In the genomic region with DNA sequence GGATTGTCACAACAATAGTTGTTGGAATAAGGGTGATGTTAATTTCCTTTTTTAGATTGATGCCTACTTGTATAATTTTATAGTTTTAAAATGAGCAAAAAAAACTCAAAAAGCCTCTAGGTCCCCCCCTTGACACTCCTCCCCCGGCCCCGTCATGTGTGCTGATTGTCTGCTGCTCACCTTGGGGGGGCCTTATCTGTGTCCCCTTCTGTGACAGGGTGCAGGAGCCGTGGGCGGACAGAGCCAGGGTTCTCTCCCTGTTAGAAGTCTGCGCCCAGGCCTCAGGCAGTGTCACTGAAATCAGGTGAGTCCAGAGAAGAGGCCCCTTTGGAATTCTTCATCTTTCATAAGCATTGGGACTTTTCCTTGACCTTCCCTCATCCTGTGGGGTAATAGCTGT, we compare ENCODE assay signal across 1 cellular context.
TF ChIP-seq lines count a peak whose summit lies in the region.

No MANE protein-coding gene starts in this region.

TF ChIP-seq in K562, 482 proteins besides CTCF, POLR2A, EP300 and RAD21 (continued from another document):
- TF ChIP-seq, protein P1, sequence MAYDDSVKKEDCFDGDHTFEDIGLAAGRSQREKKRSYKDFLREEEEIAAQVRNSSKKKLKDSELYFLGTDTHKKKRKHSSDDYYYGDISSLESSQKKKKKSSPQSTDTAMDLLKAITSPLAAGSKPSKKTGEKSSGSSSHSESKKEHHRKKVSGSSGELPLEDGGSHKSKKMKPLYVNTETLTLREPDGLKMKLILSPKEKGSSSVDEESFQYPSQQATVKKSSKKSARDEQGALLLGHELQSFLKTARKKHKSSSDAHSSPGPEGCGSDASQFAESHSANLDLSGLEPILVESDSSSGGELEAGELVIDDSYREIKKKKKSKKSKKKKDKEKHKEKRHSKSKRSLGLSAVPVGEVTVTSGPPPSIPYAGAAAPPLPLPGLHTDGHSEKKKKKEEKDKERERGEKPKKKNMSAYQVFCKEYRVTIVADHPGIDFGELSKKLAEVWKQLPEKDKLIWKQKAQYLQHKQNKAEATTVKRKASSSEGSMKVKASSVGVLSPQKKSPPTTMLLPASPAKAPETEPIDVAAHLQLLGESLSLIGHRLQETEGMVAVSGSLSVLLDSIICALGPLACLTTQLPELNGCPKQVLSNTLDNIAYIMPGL (CRISPR knock-in tag; IDR thresholded peaks at IDR 0.05) = no peak
- no peak for TF ChIP-seq ZSCAN29 (IDR thresholded peaks at IDR 0.05)
- TF ChIP-seq MEF2A (IDR thresholded peaks at IDR 0.05; ENCODE audit: control insufficient read depth, low read depth, low read length) = no peak
- TF ChIP-seq, protein P2, sequence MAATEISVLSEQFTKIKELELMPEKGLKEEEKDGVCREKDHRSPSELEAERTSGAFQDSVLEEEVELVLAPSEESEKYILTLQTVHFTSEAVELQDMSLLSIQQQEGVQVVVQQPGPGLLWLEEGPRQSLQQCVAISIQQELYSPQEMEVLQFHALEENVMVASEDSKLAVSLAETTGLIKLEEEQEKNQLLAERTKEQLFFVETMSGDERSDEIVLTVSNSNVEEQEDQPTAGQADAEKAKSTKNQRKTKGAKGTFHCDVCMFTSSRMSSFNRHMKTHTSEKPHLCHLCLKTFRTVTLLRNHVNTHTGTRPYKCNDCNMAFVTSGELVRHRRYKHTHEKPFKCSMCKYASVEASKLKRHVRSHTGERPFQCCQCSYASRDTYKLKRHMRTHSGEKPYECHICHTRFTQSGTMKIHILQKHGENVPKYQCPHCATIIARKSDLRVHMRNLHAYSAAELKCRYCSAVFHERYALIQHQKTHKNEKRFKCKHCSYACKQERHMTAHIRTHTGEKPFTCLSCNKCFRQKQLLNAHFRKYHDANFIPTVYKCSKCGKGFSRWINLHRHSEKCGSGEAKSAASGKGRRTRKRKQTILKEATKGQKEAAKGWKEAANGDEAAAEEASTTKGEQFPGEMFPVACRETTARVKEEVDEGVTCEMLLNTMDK (IDR thresholded peaks at IDR 0.05; ENCODE audit: borderline replicate concordance, insufficient read depth, low read depth, low read length, poor library complexity, severe bottlenecking) = no peak
- TF ChIP-seq, protein P3, sequence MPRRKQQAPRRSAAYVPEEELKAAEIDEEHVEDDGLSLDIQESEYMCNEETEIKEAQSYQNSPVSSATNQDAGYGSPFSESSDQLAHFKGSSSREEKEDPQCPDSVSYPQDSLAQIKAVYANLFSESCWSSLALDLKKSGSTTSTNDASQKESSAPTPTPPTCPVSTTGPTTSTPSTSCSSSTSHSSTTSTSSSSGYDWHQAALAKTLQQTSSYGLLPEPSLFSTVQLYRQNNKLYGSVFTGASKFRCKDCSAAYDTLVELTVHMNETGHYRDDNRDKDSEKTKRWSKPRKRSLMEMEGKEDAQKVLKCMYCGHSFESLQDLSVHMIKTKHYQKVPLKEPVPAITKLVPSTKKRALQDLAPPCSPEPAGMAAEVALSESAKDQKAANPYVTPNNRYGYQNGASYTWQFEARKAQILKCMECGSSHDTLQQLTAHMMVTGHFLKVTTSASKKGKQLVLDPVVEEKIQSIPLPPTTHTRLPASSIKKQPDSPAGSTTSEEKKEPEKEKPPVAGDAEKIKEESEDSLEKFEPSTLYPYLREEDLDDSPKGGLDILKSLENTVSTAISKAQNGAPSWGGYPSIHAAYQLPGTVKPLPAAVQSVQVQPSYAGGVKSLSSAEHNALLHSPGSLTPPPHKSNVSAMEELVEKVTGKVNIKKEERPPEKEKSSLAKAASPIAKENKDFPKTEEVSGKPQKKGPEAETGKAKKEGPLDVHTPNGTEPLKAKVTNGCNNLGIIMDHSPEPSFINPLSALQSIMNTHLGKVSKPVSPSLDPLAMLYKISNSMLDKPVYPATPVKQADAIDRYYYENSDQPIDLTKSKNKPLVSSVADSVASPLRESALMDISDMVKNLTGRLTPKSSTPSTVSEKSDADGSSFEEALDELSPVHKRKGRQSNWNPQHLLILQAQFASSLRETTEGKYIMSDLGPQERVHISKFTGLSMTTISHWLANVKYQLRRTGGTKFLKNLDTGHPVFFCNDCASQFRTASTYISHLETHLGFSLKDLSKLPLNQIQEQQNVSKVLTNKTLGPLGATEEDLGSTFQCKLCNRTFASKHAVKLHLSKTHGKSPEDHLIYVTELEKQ (CRISPR knock-in tag; IDR thresholded peaks at IDR 0.05) = no peak
- no peak for TF ChIP-seq KLF1 (tag; IDR thresholded peaks at IDR 0.05)
- no peak for TF ChIP-seq PTRF (tag; IDR thresholded peaks at IDR 0.05)
- TF ChIP-seq ZSCAN32 (CRISPR knock-in tag; IDR thresholded peaks at IDR 0.05) = no peak
- TF ChIP-seq RBM34 (IDR thresholded peaks at IDR 0.05; ENCODE audit: borderline replicate concordance, insufficient read depth, low read length) = no peak
- TF ChIP-seq ZNF316 (IDR thresholded peaks at IDR 0.05) = no peak
- TF ChIP-seq ZNF121 (CRISPR knock-in tag; conservative IDR thresholded peaks at IDR 0.05) = no peak
- TF ChIP-seq ILF3 (IDR thresholded peaks at IDR 0.05; ENCODE audit: borderline replicate concordance) = no peak
- TF ChIP-seq CBX2 (IDR thresholded peaks at IDR 0.05; ENCODE audit: insufficient read depth, low read length, poor library complexity, severe bottlenecking) = no peak
- no peak for TF ChIP-seq ZNF696 (CRISPR knock-in tag; conservative IDR thresholded peaks at IDR 0.05)
- TF ChIP-seq, protein P4, sequence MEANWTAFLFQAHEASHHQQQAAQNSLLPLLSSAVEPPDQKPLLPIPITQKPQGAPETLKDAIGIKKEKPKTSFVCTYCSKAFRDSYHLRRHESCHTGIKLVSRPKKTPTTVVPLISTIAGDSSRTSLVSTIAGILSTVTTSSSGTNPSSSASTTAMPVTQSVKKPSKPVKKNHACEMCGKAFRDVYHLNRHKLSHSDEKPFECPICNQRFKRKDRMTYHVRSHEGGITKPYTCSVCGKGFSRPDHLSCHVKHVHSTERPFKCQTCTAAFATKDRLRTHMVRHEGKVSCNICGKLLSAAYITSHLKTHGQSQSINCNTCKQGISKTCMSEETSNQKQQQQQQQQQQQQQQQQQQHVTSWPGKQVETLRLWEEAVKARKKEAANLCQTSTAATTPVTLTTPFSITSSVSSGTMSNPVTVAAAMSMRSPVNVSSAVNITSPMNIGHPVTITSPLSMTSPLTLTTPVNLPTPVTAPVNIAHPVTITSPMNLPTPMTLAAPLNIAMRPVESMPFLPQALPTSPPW (CRISPR knock-in tag; IDR thresholded peaks at IDR 0.05) = peak; percentile 60
- no peak for TF ChIP-seq TCF7 (IDR thresholded peaks at IDR 0.05; ENCODE audit: borderline replicate concordance)
- TF ChIP-seq ZNF561 (CRISPR knock-in tag; conservative IDR thresholded peaks at IDR 0.05) = no peak
- TF ChIP-seq ZNF830 (CRISPR knock-in tag; IDR thresholded peaks at IDR 0.05) = no peak
- TF ChIP-seq CBFA2T2 (conservative IDR thresholded peaks at IDR 0.05) = peak; percentile 70
- TF ChIP-seq ZFP36 (IDR thresholded peaks at IDR 0.05; ENCODE audit: low read depth, low read length, partially characterized antibody) = no peak
- no peak for TF ChIP-seq MTA1 (IDR thresholded peaks at IDR 0.05; ENCODE audit: borderline replicate concordance)
- no peak for TF ChIP-seq SIN3A (IDR thresholded peaks at IDR 0.05; ENCODE audit: borderline replicate concordance in 2 of 2, control insufficient read depth in 1 of 2, low read depth in 2 of 2, low read length in 2 of 2)
